20 cellular contexts compared by ENCODE assay signal in genomic region chr12:85058339-85058738, GRCh38. TPM values are rescaled to one million over a fixed set of nuclear protein-coding genes. Genes with fewer than 3 reads are reported as not detected.
"Had no signal": no experiment of that assay in that cellular context is flagged by ENCODE, and none has a peak within 500 bp of the region (broad histone marks: within the 10 kb centered on the region; RNA-seq: fewer than 3 reads in every experiment).

No MANE protein-coding gene starts in this region.

- H3K27ac ChIP-seq: heart right ventricle, tibial nerve, WERI-Rb-1 had no signal

- H3K4me3 ChIP-seq: heart right ventricle, mucosa of descending colon, tibial nerve had no signal

- H3K27me3 ChIP-seq: heart right ventricle, tibial nerve had no signal

- DNase-seq: activated CD4-positive, alpha-beta T cell treated with anti-CD3 and anti-CD28 coated beads for 1 hour; activated CD8-positive, alpha-beta memory T cell treated with anti-CD3 and anti-CD28 coated beads for 24 hours; activated CD8-positive, alpha-beta memory T cell treated with anti-CD3 and anti-CD28 coated beads, Interleukin-2, amount 50 U/mL, for 48 hours; activated naive CD4-positive, alpha-beta T cell; activated naive CD8-positive, alpha-beta T cell treated with anti-CD3 and anti-CD28 coated beads for 36 hours; amniotic stem cell; effector CD8-positive, alpha-beta T cell; heart right ventricle; immature natural killer cell; mucosa of descending colon; naive B cell; right cardiac atrium; stimulated activated CD4-positive, alpha-beta T cell treated with anti-CD3 and anti-CD28 coated beads, Interleukin-2, amount 100 ng/mL, for 24 hours; WERI-Rb-1 had no signal

- H3K4me1 ChIP-seq: tibial nerve had no signal

- ATAC-seq: esophagus mucosa, heart right ventricle, mucosa of descending colon, right cardiac atrium had no signal

- H3K36me3 ChIP-seq: heart right ventricle, tibial nerve, WERI-Rb-1 had no signal

- H3K9me3 ChIP-seq: heart right ventricle, mucosa of descending colon, tibial nerve had no signal

RNA-seq across cellular contexts. Expression of gene LRRIQ1, which starts 22.2 kb away (rescaled TPM):
- total RNA-seq: activated naive CD8-positive, alpha-beta T cell treated with anti-CD3 and anti-CD28 coated beads for 36 hours; osteoblast; skeletal muscle tissue had no signal

RNA-seq across cellular contexts. Expression of gene TSPAN19, which starts 22.3 kb away (rescaled TPM):
- total RNA-seq: activated naive CD8-positive, alpha-beta T cell treated with anti-CD3 and anti-CD28 coated beads for 36 hours; esophagus mucosa; liver; osteoblast; progenitor cell of endocrine pancreas; skeletal muscle tissue had no signal
